Comparison of ENCODE assay signal across 14 cellular contexts in genomic region chr16:85662976-85663830, GRCh38.
"Had no signal": no experiment of that assay in that cellular context is flagged by ENCODE, and none has a peak within 500 bp of the region (broad histone marks: within the 10 kb centered on the region; RNA-seq: fewer than 3 reads in every experiment).

No MANE protein-coding gene starts in this region.

- H3K36me3 ChIP-seq: ovary had no signal

- H3K4me1 ChIP-seq: colonic mucosa had no signal

- H3K9me3 ChIP-seq: colonic mucosa, ovary, thyroid gland had no signal

- H3K4me3 ChIP-seq: colonic mucosa, ovary, thyroid gland had no signal

- H3K27me3 ChIP-seq: brain microvascular endothelial cell, colonic mucosa, ovary, thyroid gland had no signal

- H3K27ac ChIP-seq: brain microvascular endothelial cell, colonic mucosa, ovary, thyroid gland had no signal

- ATAC-seq: activated naive CD8-positive, alpha-beta T cell treated with anti-CD3 and anti-CD28 coated beads, Interleukin-2, amount 50 U/mL, for 24 hours; activated T-cell treated with anti-CD3 and anti-CD28 coated beads, Interleukin-2, amount 50 U/mL, for 4 hours; esophagus mucosa; stimulated activated naive B cell treated with anti-CD40 and anti-IgM and Interleukin-4, amounts not matched to agents 10 μg/mL and 1 μg/mL and 100 μg/mL, for 72 hours had no signal

- DNase-seq: activated CD4-positive, alpha-beta T cell treated with anti-CD3 and anti-CD28 coated beads, Interleukin-2, amount 50 U/mL, for 1 hour; activated CD4-positive, CD25-positive, alpha-beta regulatory T cell treated with anti-CD3 and anti-CD28 coated beads, Interleukin-2, amount 50 U/mL, for 72 hours; activated CD8-positive, alpha-beta memory T cell treated with anti-CD3 and anti-CD28 coated beads, Interleukin-2, amount 50 U/mL, for 4 hours; activated naive CD4-positive, alpha-beta T cell treated with anti-CD3 and anti-CD28 coated beads, Interleukin-2, amount 10 ng/mL, durations not matched to agents 7 days and 5 days; activated naive CD8-positive, alpha-beta T cell treated with anti-CD3 and anti-CD28 coated beads, Interleukin-2, amount 50 U/mL, for 24 hours; activated T-cell treated with anti-CD3 and anti-CD28 coated beads, Interleukin-2, amount 50 U/mL, for 4 hours; anterior cingulate cortex; brain microvascular endothelial cell; central memory CD4-positive, alpha-beta T cell; colonic mucosa; stimulated activated naive B cell treated with anti-CD40 and anti-IgM and Interleukin-4, amounts not matched to agents 10 μg/mL and 1 μg/mL and 100 μg/mL, for 72 hours had no signal
